ENCODE assay signal across 9 cellular contexts in genomic region chr16:17705847-17706246, GRCh38.
"Had no signal": no experiment of that assay in that cellular context is flagged by ENCODE, and none has a peak within 500 bp of the region (broad histone marks: within the 10 kb centered on the region; RNA-seq: fewer than 3 reads in every experiment).

No MANE protein-coding gene starts in this region.

- H2AFZ ChIP-seq: GM23248, GM23338 had no signal

- H3K4me2 ChIP-seq: GM23338 had no signal

- H3K27ac ChIP-seq: GM23248 had no signal

- H3K9me3 ChIP-seq: HAP-1 had no signal

- H3K4me3 ChIP-seq: GM23248, GM23338, HAP-1 had no signal

- H3K9ac ChIP-seq: GM23248 had no signal

- H3K36me3 ChIP-seq: HAP-1 had no signal

- DNase-seq: GM23248, GOT3, H7, H9, HCEC 1CT, HFFc6 had no signal

- ATAC-seq: GM23338, HCT116 had no signal

- H3K4me1 ChIP-seq: HAP-1 had no signal
